ENCODE assay signal across 2 cellular contexts in genomic region chr1:180769889-180770288, GRCh38.
TF ChIP-seq lines count a peak whose summit lies in the region.

No MANE protein-coding gene starts in this region.

TF ChIP-seq in HepG2, 621 proteins besides CTCF, POLR2A, EP300 and RAD21:
- TF ChIP-seq CREB1 (IDR thresholded peaks at IDR 0.05) (no peak), CREB1 (CRISPR knock-in tag; IDR thresholded peaks at IDR 0.05) (no peak), TGIF2 (CRISPR knock-in tag; IDR thresholded peaks at IDR 0.05) (no peak), MAFK (conservative IDR thresholded peaks at IDR 0.05 in 1 of 2, IDR thresholded peaks at IDR 0.05 in 1 of 2; ENCODE audit: low read length in 2 of 2) (peak; percentile 80 to 89), MAFF (IDR thresholded peaks at IDR 0.05; ENCODE audit: low read depth, low read length) (peak; percentile 88)

TF ChIP-seq in IMR-90, 13 proteins besides CTCF, POLR2A, EP300 and RAD21:
- peak; percentile 92 for TF ChIP-seq MAFK (IDR thresholded peaks at IDR 0.05; ENCODE audit: low read depth, low read length)
- no peak for TF ChIP-seq RCOR1 (IDR thresholded peaks at IDR 0.05; ENCODE audit: insufficient replicate concordance, low read length)
- TF ChIP-seq ELK1 (IDR thresholded peaks at IDR 0.05; ENCODE audit: borderline replicate concordance, low read depth, low read length) = no peak
- no peak for TF ChIP-seq NFE2L2 (IDR thresholded peaks at IDR 0.05; ENCODE audit: low read depth, low read length)
